Comparison of ENCODE assay signal across 18 cellular contexts in the genomic region with DNA sequence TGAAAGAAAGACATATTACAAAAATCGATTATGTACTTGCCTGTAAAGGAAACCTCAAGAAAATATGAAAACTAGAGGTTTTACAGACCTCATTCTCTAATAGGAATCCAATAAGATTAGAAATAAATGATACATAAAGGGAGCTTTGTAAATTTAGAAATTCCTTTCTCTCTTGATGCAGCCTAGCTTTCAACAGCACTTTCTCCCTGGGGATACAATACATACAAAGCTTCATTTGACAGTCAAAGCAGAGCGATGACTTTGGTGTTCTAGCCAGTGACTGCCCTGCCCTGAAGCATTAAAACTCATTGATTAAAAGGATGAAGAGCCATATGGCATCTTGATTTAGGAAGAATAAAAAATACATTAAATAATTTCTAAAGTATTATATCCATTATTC. TPM values are rescaled to one million over a fixed set of nuclear protein-coding genes. Genes with fewer than 3 reads are reported as not detected.
"Had no signal": no experiment of that assay in that cellular context is flagged by ENCODE, and none has a peak within 500 bp of the region (broad histone marks: within the 10 kb centered on the region; RNA-seq: fewer than 3 reads in every experiment).

No MANE protein-coding gene starts in this region.

- DNase-seq: Kasumi-1, MM.1S, NCI-H1105, NCI-H1417, NCI-H1436 treated with DMSO at 0.1 percent for 48 hours, NCI-H1694, NCI-H187 treated with DMSO at 0.1 percent for 48 hours, NCI-H2029 treated with DMSO at 0.1 percent for 48 hours, NCI-H2171 treated with DMSO at 0.1 percent for 48 hours, NCI-H345, NCI-H446 treated with DMSO at 0.1 percent for 48 hours, NCI-H510A treated with DMSO at 0.1 percent for 48 hours, NCI-H69, NCI-H774, SHP77 had no signal

- ATAC-seq: K562, SK-N-SH treated with all-trans-retinoic acid at 6 μM for 48 hours had no signal

RNA-seq across cellular contexts. Expression of a gene that starts 46.2 kb away (rescaled TPM):
- polyA plus RNA-seq: IgD-negative memory B cell had no signal
